ENCODE assay signal across 1 cellular context in the genomic region with DNA sequence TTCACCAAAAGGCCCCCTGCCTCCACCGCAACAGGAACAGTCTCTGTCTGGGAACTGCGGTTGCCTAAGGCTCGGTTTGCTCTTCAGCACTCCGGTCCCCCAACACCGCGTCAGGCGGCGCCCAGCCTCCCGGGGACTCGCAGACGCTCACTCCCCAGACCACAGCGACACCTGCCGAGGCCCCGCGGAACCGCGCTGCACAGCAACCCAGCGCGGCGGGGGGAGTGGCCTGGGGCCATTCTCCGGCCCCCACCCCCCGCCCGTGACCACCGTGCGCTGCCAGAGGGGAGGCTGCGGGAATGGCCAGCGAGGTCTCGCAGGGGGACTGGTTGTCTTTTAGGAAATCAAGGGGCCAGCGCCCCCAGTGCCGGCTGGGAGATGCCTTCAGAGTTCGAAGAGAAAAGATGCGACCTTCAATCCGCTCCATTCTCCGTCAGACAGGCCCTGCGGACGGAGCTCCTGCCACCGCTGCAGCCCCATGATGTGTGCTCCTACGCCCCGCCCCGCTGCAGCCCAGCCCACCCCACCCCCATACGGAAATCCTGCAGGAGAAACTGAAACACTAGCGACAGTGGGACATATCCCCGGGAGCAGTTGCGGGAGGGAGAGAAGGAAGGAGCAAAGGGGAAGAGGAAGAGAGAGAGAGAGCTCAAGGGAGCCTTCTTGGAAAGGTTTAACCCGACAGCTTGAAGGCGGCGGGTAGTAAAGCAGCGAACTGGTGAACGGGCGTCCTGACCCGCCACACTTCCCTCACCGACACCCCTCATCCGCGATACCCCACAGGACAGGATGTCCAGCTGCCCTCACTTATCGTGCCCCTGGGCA.
TF ChIP-seq lines count a peak whose summit lies in the region.

No MANE protein-coding gene starts in this region.

TF ChIP-seq in HEK293, 187 proteins besides CTCF, POLR2A, EP300 and RAD21 (continued from another document and continues in another):
- TF ChIP-seq ZBTB7A (tag by site-specific recombination; IDR thresholded peaks at IDR 0.05; ENCODE audit: low read depth) (no peak), ZNF776 (tag by site-specific recombination; IDR thresholded peaks at IDR 0.05; ENCODE audit: borderline replicate concordance) (no peak), ZNF10 (tag by site-specific recombination; IDR thresholded peaks at IDR 0.05) (peak; percentile 61; the same call in 1 of the 2 replicates), ZNF548 (tag by site-specific recombination; IDR thresholded peaks at IDR 0.05) (no peak), HOXA7 (CRISPR knock-in tag; IDR thresholded peaks at IDR 0.05; ENCODE audit: borderline replicate concordance) (no peak), ZNF510 (tag by site-specific recombination; IDR thresholded peaks at IDR 0.05; ENCODE audit: insufficient replicate concordance) (no peak), ZNF394 (tag by site-specific recombination; IDR thresholded peaks at IDR 0.05; ENCODE audit: borderline replicate concordance) (0 out of 2 replicates have a peak, but pooled peaks have one; percentile 17), ZNF600 (tag by site-specific recombination; IDR thresholded peaks at IDR 0.05) (peak; percentile 70), ZNF610 (tag by site-specific recombination; IDR thresholded peaks at IDR 0.05; ENCODE audit: borderline replicate concordance) (0 out of 2 replicates have a peak, but pooled peaks have one; percentile 47), ZBTB1 (tag by site-specific recombination; IDR thresholded peaks at IDR 0.05) (no peak), ZNF354C (tag by site-specific recombination; IDR thresholded peaks at IDR 0.05; ENCODE audit: borderline replicate concordance, low read depth) (no peak), ZXDB (tag by site-specific recombination; IDR thresholded peaks at IDR 0.05) (0 out of 2 replicates have a peak, but pooled peaks have one; percentile 37), SP2 (tag by site-specific recombination; IDR thresholded peaks at IDR 0.05) (no peak; the same call in 1 of the 2 replicates), KLF1 (tag by site-specific recombination; IDR thresholded peaks at IDR 0.05) (peak; percentile 15; the same call in 1 of the 2 replicates), ZNF792 (tag by site-specific recombination; IDR thresholded peaks at IDR 0.05) (peak; percentile 30; the same call in 1 of the 2 replicates), ZNF670 (tag by site-specific recombination; IDR thresholded peaks at IDR 0.05; ENCODE audit: low read depth) (no peak), ZNF843 (tag by site-specific recombination; IDR thresholded peaks at IDR 0.05) (peak; percentile 39; the same call in 1 of the 2 replicates), ZBTB17 (tag by site-specific recombination; IDR thresholded peaks at IDR 0.05) (peak; percentile 79), ZSCAN23 (tag by site-specific recombination; IDR thresholded peaks at IDR 0.05) (no peak), ZFP3 (tag by site-specific recombination; IDR thresholded peaks at IDR 0.05; ENCODE audit: low read depth) (no peak), ZNF266 (tag by site-specific recombination; IDR thresholded peaks at IDR 0.05; ENCODE audit: low read depth) (no peak), ZNF624 (tag by site-specific recombination; IDR thresholded peaks at IDR 0.05) (no peak), SCRT1 (tag by site-specific recombination; IDR thresholded peaks at IDR 0.05; ENCODE audit: borderline replicate concordance) (no peak), KLF8 (tag by site-specific recombination; IDR thresholded peaks at IDR 0.05) (peak; percentile 78; the same call in 1 of the 2 replicates), ZNF146 (tag by site-specific recombination; IDR thresholded peaks at IDR 0.05) (no peak), ZNF324 (tag by site-specific recombination; IDR thresholded peaks at IDR 0.05) (peak; percentile 61; the same call in 1 of the 2 replicates), ZFP41 (tag by site-specific recombination; IDR thresholded peaks at IDR 0.05; ENCODE audit: borderline replicate concordance) (no peak), KLF10 (tag by site-specific recombination; IDR thresholded peaks at IDR 0.05) (0 out of 2 replicates have a peak, but pooled peaks have one; percentile 34), ZNF785 (tag by site-specific recombination; IDR thresholded peaks at IDR 0.05) (no peak; the same call in 1 of the 2 replicates), SCRT2 (tag by site-specific recombination; IDR thresholded peaks at IDR 0.05) (peak; percentile 27; the same call in 1 of the 2 replicates), GLI2 (tag by site-specific recombination; IDR thresholded peaks at IDR 0.05; ENCODE audit: borderline replicate concordance, low read depth) (no peak)
- TF ChIP-seq, protein P1, sequence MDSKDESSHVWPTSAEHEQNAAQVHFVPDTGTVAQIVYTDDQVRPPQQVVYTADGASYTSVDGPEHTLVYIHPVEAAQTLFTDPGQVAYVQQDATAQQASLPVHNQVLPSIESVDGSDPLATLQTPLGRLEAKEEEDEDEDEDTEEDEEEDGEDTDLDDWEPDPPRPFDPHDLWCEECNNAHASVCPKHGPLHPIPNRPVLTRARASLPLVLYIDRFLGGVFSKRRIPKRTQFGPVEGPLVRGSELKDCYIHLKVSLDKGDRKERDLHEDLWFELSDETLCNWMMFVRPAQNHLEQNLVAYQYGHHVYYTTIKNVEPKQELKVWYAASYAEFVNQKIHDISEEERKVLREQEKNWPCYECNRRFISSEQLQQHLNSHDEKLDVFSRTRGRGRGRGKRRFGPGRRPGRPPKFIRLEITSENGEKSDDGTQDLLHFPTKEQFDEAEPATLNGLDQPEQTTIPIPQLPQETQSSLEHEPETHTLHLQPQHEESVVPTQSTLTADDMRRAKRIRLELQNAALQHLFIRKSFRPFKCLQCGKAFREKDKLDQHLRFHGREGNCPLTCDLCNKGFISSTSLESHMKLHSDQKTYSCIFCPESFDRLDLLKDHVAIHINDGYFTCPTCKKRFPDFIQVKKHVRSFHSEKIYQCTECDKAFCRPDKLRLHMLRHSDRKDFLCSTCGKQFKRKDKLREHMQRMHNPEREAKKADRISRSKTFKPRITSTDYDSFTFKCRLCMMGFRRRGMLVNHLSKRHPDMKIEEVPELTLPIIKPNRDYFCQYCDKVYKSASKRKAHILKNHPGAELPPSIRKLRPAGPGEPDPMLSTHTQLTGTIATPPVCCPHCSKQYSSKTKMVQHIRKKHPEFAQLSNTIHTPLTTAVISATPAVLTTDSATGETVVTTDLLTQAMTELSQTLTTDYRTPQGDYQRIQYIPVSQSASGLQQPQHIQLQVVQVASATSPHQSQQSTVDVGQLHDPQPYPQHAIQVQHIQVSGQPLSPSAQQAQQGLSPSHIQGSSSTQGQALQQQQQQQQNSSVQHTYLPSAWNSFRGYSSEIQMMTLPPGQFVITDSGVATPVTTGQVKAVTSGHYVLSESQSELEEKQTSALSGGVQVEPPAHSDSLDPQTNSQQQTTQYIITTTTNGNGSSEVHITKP (tag by site-specific recombination; IDR thresholded peaks at IDR 0.05): peak; percentile 95
- TF ChIP-seq, protein P2, sequence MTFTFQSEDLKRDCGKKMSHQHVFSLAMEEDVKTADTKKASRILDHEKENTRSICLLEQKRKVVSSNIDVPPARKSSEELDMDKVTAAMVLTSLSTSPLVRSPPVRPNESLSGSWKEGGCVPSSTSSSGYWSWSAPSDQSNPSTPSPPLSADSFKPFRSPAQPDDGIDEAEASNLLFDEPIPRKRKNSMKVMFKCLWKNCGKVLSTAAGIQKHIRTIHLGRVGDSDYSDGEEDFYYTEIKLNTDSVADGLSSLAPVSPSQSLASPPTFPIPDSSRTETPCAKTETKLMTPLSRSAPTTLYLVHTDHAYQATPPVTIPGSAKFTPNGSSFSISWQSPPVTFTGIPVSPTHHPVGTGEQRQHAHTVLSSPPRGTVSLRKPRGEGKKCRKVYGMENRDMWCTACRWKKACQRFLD (tag by site-specific recombination; IDR thresholded peaks at IDR 0.05): no peak
- TF ChIP-seq, protein P3, sequence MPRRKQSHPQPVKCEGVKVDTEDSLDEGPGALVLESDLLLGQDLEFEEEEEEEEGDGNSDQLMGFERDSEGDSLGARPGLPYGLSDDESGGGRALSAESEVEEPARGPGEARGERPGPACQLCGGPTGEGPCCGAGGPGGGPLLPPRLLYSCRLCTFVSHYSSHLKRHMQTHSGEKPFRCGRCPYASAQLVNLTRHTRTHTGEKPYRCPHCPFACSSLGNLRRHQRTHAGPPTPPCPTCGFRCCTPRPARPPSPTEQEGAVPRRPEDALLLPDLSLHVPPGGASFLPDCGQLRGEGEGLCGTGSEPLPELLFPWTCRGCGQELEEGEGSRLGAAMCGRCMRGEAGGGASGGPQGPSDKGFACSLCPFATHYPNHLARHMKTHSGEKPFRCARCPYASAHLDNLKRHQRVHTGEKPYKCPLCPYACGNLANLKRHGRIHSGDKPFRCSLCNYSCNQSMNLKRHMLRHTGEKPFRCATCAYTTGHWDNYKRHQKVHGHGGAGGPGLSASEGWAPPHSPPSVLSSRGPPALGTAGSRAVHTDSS (tag by site-specific recombination; IDR thresholded peaks at IDR 0.05): no peak
- TF ChIP-seq, protein P4, sequence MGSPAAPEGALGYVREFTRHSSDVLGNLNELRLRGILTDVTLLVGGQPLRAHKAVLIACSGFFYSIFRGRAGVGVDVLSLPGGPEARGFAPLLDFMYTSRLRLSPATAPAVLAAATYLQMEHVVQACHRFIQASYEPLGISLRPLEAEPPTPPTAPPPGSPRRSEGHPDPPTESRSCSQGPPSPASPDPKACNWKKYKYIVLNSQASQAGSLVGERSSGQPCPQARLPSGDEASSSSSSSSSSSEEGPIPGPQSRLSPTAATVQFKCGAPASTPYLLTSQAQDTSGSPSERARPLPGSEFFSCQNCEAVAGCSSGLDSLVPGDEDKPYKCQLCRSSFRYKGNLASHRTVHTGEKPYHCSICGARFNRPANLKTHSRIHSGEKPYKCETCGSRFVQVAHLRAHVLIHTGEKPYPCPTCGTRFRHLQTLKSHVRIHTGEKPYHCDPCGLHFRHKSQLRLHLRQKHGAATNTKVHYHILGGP (tag by site-specific recombination; IDR thresholded peaks at IDR 0.05): no peak
- TF ChIP-seq, protein P5, sequence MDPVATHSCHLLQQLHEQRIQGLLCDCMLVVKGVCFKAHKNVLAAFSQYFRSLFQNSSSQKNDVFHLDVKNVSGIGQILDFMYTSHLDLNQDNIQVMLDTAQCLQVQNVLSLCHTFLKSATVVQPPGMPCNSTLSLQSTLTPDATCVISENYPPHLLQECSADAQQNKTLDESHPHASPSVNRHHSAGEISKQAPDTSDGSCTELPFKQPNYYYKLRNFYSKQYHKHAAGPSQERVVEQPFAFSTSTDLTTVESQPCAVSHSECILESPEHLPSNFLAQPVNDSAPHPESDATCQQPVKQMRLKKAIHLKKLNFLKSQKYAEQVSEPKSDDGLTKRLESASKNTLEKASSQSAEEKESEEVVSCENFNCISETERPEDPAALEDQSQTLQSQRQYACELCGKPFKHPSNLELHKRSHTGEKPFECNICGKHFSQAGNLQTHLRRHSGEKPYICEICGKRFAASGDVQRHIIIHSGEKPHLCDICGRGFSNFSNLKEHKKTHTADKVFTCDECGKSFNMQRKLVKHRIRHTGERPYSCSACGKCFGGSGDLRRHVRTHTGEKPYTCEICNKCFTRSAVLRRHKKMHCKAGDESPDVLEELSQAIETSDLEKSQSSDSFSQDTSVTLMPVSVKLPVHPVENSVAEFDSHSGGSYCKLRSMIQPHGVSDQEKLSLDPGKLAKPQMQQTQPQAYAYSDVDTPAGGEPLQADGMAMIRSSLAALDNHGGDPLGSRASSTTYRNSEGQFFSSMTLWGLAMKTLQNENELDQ (tag by site-specific recombination; IDR thresholded peaks at IDR 0.05; ENCODE audit: low read depth): no peak
- TF ChIP-seq, protein P6, sequence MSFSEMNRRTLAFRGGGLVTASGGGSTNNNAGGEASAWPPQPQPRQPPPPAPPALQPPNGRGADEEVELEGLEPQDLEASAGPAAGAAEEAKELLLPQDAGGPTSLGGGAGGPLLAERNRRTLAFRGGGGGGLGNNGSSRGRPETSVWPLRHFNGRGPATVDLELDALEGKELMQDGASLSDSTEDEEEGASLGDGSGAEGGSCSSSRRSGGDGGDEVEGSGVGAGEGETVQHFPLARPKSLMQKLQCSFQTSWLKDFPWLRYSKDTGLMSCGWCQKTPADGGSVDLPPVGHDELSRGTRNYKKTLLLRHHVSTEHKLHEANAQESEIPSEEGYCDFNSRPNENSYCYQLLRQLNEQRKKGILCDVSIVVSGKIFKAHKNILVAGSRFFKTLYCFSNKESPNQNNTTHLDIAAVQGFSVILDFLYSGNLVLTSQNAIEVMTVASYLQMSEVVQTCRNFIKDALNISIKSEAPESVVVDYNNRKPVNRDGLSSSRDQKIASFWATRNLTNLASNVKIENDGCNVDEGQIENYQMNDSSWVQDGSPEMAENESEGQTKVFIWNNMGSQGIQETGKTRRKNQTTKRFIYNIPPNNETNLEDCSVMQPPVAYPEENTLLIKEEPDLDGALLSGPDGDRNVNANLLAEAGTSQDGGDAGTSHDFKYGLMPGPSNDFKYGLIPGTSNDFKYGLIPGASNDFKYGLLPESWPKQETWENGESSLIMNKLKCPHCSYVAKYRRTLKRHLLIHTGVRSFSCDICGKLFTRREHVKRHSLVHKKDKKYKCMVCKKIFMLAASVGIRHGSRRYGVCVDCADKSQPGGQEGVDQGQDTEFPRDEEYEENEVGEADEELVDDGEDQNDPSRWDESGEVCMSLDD (tag by site-specific recombination; IDR thresholded peaks at IDR 0.05): peak; percentile 17; the same call in 1 of the 2 replicates
- TF ChIP-seq, protein P7, sequence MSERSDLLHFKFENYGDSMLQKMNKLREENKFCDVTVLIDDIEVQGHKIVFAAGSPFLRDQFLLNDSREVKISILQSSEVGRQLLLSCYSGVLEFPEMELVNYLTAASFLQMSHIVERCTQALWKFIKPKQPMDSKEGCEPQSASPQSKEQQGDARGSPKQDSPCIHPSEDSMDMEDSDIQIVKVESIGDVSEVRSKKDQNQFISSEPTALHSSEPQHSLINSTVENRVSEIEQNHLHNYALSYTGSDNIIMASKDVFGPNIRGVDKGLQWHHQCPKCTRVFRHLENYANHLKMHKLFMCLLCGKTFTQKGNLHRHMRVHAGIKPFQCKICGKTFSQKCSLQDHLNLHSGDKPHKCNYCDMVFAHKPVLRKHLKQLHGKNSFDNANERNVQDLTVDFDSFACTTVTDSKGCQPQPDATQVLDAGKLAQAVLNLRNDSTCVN (tag by site-specific recombination; optimal IDR thresholded peaks at IDR 0.05): peak; percentile 49
- TF ChIP-seq, protein P8, sequence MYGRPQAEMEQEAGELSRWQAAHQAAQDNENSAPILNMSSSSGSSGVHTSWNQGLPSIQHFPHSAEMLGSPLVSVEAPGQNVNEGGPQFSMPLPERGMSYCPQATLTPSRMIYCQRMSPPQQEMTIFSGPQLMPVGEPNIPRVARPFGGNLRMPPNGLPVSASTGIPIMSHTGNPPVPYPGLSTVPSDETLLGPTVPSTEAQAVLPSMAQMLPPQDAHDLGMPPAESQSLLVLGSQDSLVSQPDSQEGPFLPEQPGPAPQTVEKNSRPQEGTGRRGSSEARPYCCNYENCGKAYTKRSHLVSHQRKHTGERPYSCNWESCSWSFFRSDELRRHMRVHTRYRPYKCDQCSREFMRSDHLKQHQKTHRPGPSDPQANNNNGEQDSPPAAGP (tag by site-specific recombination; IDR thresholded peaks at IDR 0.05): peak; percentile 61; the same call in 1 of the 2 replicates
- TF ChIP-seq, protein P9, sequence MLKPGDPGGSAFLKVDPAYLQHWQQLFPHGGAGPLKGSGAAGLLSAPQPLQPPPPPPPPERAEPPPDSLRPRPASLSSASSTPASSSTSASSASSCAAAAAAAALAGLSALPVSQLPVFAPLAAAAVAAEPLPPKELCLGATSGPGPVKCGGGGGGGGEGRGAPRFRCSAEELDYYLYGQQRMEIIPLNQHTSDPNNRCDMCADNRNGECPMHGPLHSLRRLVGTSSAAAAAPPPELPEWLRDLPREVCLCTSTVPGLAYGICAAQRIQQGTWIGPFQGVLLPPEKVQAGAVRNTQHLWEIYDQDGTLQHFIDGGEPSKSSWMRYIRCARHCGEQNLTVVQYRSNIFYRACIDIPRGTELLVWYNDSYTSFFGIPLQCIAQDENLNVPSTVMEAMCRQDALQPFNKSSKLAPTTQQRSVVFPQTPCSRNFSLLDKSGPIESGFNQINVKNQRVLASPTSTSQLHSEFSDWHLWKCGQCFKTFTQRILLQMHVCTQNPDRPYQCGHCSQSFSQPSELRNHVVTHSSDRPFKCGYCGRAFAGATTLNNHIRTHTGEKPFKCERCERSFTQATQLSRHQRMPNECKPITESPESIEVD (tag by site-specific recombination; IDR thresholded peaks at IDR 0.05): no peak
